In genomic region chr7:144220531-144220930, GRCh38 we compare ENCODE assay signal across 4 cellular contexts. TPM values are rescaled to one million over a fixed set of nuclear protein-coding genes. Genes with fewer than 3 reads are reported as not detected.
"Had no signal": no experiment of that assay in that cellular context is flagged by ENCODE, and none has a peak within 500 bp of the region (broad histone marks: within the 10 kb centered on the region; RNA-seq: fewer than 3 reads in every experiment).

No MANE protein-coding gene starts in this region.

RNA-seq across cellular contexts. Expression of gene OR2A42, which starts 18.9 kb away (rescaled TPM):
- total RNA-seq: LHCN-M2, M059J, MCF 10A, NCI-H460 had no signal

RNA-seq across cellular contexts. Expression of gene ARHGEF35, which starts 24.9 kb away (rescaled TPM):
- total RNA-seq: M059J, MCF 10A had no signal

RNA-seq across cellular contexts. Expression of gene CTAGE4, which starts 37.3 kb away (rescaled TPM):
- total RNA-seq: LHCN-M2 had no signal

RNA-seq across cellular contexts. Expression of gene OR2A7, which starts 44.1 kb away (rescaled TPM):
- total RNA-seq: LHCN-M2, NCI-H460 had no signal
